In genomic region chr12:22923768-22924167, GRCh38 we compare ENCODE assay signal across 1 cellular context.
TF ChIP-seq lines count a peak whose summit lies in the region.

No MANE protein-coding gene starts in this region.

TF ChIP-seq in H1, 55 proteins besides CTCF, POLR2A, EP300 and RAD21:
- TF ChIP-seq TAF7 (optimal IDR thresholded peaks at IDR 0.05; ENCODE audit: borderline replicate concordance, low read depth, low read length), result no peak
- no peak for TF ChIP-seq RNF2 (IDR thresholded peaks at IDR 0.05; ENCODE audit: borderline replicate concordance, low read depth, low read length, missing control alignments, poor library complexity, severe bottlenecking)
- TF ChIP-seq E2F6 (IDR thresholded peaks at IDR 0.05), result no peak
- TF ChIP-seq POLR2AphosphoS5 (IDR thresholded peaks at IDR 0.05; ENCODE audit: low read depth, low read length), result no peak
- no peak for TF ChIP-seq KDM1A (IDR thresholded peaks at IDR 0.05; ENCODE audit: borderline replicate concordance, low read length)
- no peak for TF ChIP-seq CEBPB (IDR thresholded peaks at IDR 0.05; ENCODE audit: low read depth, low read length)
- TF ChIP-seq, protein P1, sequence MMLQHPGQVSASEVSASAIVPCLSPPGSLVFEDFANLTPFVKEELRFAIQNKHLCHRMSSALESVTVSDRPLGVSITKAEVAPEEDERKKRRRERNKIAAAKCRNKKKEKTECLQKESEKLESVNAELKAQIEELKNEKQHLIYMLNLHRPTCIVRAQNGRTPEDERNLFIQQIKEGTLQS (IDR thresholded peaks at IDR 0.05; ENCODE audit: insufficient read depth, low read depth, low read length), result no peak
- no peak for TF ChIP-seq CHD1 (IDR thresholded peaks at IDR 0.05; ENCODE audit: low read depth, low read length)
- no peak for TF ChIP-seq SRF (IDR thresholded peaks at IDR 0.05; ENCODE audit: low read depth, low read length)
- TF ChIP-seq CBX8 (IDR thresholded peaks at IDR 0.05; ENCODE audit: borderline replicate concordance, low read depth, low read length), result no peak
- no peak for TF ChIP-seq EGR1 (IDR thresholded peaks at IDR 0.05; ENCODE audit: borderline replicate concordance, low read depth, low read length)
- TF ChIP-seq MAX (IDR thresholded peaks at IDR 0.05), result no peak
- TF ChIP-seq GABPA (IDR thresholded peaks at IDR 0.05; ENCODE audit: borderline replicate concordance, insufficient read depth, low read length), result no peak
- TF ChIP-seq POU5F1 (IDR thresholded peaks at IDR 0.05; ENCODE audit: low read depth, low read length), result no peak
- TF ChIP-seq TBP (IDR thresholded peaks at IDR 0.05; ENCODE audit: low read depth, low read length), result no peak
- TF ChIP-seq SIX5 (IDR thresholded peaks at IDR 0.05; ENCODE audit: low read depth, low read length), result no peak
- no peak for TF ChIP-seq BRCA1 (IDR thresholded peaks at IDR 0.05; ENCODE audit: low read depth, low read length)
- no peak for TF ChIP-seq KDM5A (IDR thresholded peaks at IDR 0.05; ENCODE audit: low read length)
- no peak for TF ChIP-seq CHD7 (IDR thresholded peaks at IDR 0.05; ENCODE audit: insufficient replicate concordance, low read length)
- no peak for TF ChIP-seq BACH1 (IDR thresholded peaks at IDR 0.05; ENCODE audit: low read length)
TF ChIP-seq in H1: peak in this region for 0.
